Comparison of ENCODE assay signal across 8 cellular contexts in genomic region chr9:5450360-5451051, GRCh38. TPM values are rescaled to one million over a fixed set of nuclear protein-coding genes. Genes with fewer than 3 reads are reported as not detected.
DNase-seq lines count a peak whose midpoint lies in the region; ATAC-seq and TF ChIP-seq lines count a peak whose summit lies in the region.

TSS of gene CD274 (plus strand) at chr9:5450542. CDS start at chr9:5456114, 5,572 bp downstream.

- ATAC-seq in GM19043 (IDR thresholded peaks at IDR 0.05; ENCODE audit: low read depth, unreplicated experiment) (peak; percentile 47), HG03457 (IDR thresholded peaks at IDR 0.05; ENCODE audit: unreplicated experiment) (peak; percentile 58)

- no peaks in the 10 kb centered on the region for H3K9me3 Mint-ChIP-seq in endodermal cell

- H3K36me3 ChIP-seq in BJ (ENCODE audit: control insufficient read depth, insufficient read depth, low read length) (no peaks in the 10 kb centered on the region), endodermal cell (ENCODE audit: control insufficient read depth, insufficient read depth, low read length) (no peaks in the 10 kb centered on the region)

- CTCF ChIA-PET in BJ (lab: Yijun Ruan, JAX): interaction anchor here (0.7 to 4.5 kb wide), 23 partner anchors 9 to 709 kb away, joined by 3 to 30 read pairs (median 3); partner anchors contain the start of gene PLGRKT

- no peak within 1 kb of the TSS for H3K27ac ChIP-seq in endodermal cell (ENCODE audit: low read depth, low read length)

- no peaks in the 10 kb centered on the region for H3K4me1 ChIP-seq in endodermal cell (ENCODE audit: control insufficient read depth, insufficient read depth, low read length)

- peak within 1 kb of the TSS; percentile 45 for H3K4me3 Mint-ChIP-seq in endodermal cell

- WGBS in endodermal cell (ENCODE audit: insufficient coverage in 1 of 2, insufficient read length in 1 of 2), 2 experiments: 0 to 15% methylated on average over 1 to 34 of the region's 36 CpGs

- H3K36me3 Mint-ChIP-seq in endodermal cell (ENCODE audit: low read depth): no peaks in the 10 kb centered on the region

- no peak within 1 kb of the TSS for H3K27ac Mint-ChIP-seq in endodermal cell

- H3K4me1 Mint-ChIP-seq in endodermal cell: peaks cover 3% of the 10 kb centered on the region

- peaks cover 20% of the 10 kb centered on the region for H3K27me3 Mint-ChIP-seq in endodermal cell (ENCODE audit: insufficient read depth)

- POLR2A ChIA-PET in BJ (lab: Charles Lee): interaction anchor here (0.7 to 1.1 kb wide), 2 partner anchors 13 to 154 kb away, joined by 4 read pairs; partner anchors contain the start of gene PLGRKT

- peak; percentile 49 for DNase-seq in BJ (ENCODE audit: low read depth)
- DNase-seq in NCI-H82 treated with DMSO at 0.1 percent for 48 hours (lab: John Stamatoyannopoulos, UW; ENCODE audit: unreplicated experiment): peak; percentile 42
- peak; percentile 52 to 88 (median 62) for DNase-seq in activated CD8-positive, alpha-beta memory T cell treated with anti-CD3 and anti-CD28 coated beads for 48 hours (ENCODE audit: low read depth in 2 of 3, low spot score in 2 of 3)
- peak; percentile 95 for DNase-seq in endodermal cell
- DNase-seq in mesenteric fat pad (ENCODE audit: low spot score): peak; percentile 97
- peak; percentile 51 for DNase-seq in stimulated activated CD8-positive, alpha-beta memory T cell treated with anti-CD3 and anti-CD28 coated beads, Interleukin-15, amount 100 ng/mL, for 1 hour (ENCODE audit: low read depth)

- peak; percentile 75 for TF ChIP-seq CTCF in BJ (IDR thresholded peaks at IDR 0.05; ENCODE audit: insufficient read depth, low read depth, low read length)
- peak; percentile 80 for TF ChIP-seq CTCF in endodermal cell (conservative IDR thresholded peaks at IDR 0.05)

- H3K9me3 ChIP-seq in endodermal cell (ENCODE audit: control insufficient read depth, low read length): no peaks in the 10 kb centered on the region

- no peaks in the 10 kb centered on the region for H3K27me3 ChIP-seq in BJ (ENCODE audit: control insufficient read depth, insufficient read depth, low read length)
- peaks cover 13% of the 10 kb centered on the region for H3K27me3 ChIP-seq in endodermal cell (ENCODE audit: control insufficient read depth, insufficient read depth, low read length, poor library complexity, severe bottlenecking)

- peak within 1 kb of the TSS; percentile 72 for H3K4me3 ChIP-seq in BJ (ENCODE audit: low read depth, low read length)
- peak within 1 kb of the TSS; percentile 53 for H3K4me3 ChIP-seq in endodermal cell (ENCODE audit: low read length)

- H3K9ac ChIP-seq in endodermal cell (ENCODE audit: extremely low read depth, low read length, poor library complexity, severe bottlenecking): no peak within 1 kb of the TSS

RNA-seq across cellular contexts. Expression of gene CD274, which starts in this region (rescaled TPM):
- polyA plus RNA-seq in BJ (2011; rRNA removed): 3.8 and 4.4 TPM in 2 replicates
- 3.5 and 3.8 TPM in 2 replicates for polyA minus RNA-seq in BJ (2011; rRNA and poly(A)+ RNA removed)
- total RNA-seq in endodermal cell: under 1 TPM in 1 of 2 donors, not detected in 1; 1.00 TPM
- polyA plus RNA-seq in endodermal cell (2013, experiment 1 of 2): 0.25 TPM
- 0.17 TPM for polyA plus RNA-seq in endodermal cell (2013, experiment 2 of 2)
- 1.0 TPM for total RNA-seq in mesenteric fat pad

Comparison
In these comparisons a context has a peak if more than half of its experiments do, and no peak if none do; other contexts are left out.
1. Peak in DNase-seq and H3K4me3 ChIP-seq in endodermal cell; RNA of the gene not detected or under 1 TPM.
2. DNase-seq: peak in every context shown above with its lines; median percentile 97 in mesenteric fat pad; 95 in endodermal cell; 62 in activated CD8-positive, alpha-beta memory T cell treated with anti-CD3 and anti-CD28 coated beads for 48 hours; 51 in stimulated activated CD8-positive, alpha-beta memory T cell treated with anti-CD3 and anti-CD28 coated beads, Interleukin-15, amount 100 ng/mL, for 1 hour; 49 in BJ; 42 in NCI-H82 treated with DMSO at 0.1 percent for 48 hours.